15 cellular contexts compared by ENCODE assay signal in genomic region chr3:34256791-34257190, GRCh38.
A peak's percentile ranks its signal among the peaks of the same experiment; 100 is the strongest.
DNase-seq lines count a peak whose midpoint lies in the region; ATAC-seq and TF ChIP-seq lines count a peak whose summit lies in the region.
"Had no signal": no experiment of that assay in that cellular context is flagged by ENCODE, and none has a peak within 500 bp of the region (broad histone marks: within the 10 kb centered on the region; RNA-seq: fewer than 3 reads in every experiment).

No MANE protein-coding gene starts in this region.

- CTCF ChIA-PET in mammary epithelial cell (lab: Charles Lee; ENCODE audit: low non-redundant PET) = no interaction called here

- H3F3A ChIP-seq in Loucy (ENCODE audit: low read depth) = no peaks in the 10 kb centered on the region

- intact Hi-C loops in mammary epithelial cell (cut with micrococcal nuclease) = no loop called here

- H3K4me2 ChIP-seq in Loucy (ENCODE audit: low read depth, low read length, poor library complexity, severe bottlenecking) (no peak overlapping the region), neuronal stem cell (ENCODE audit: insufficient read depth, low read length, poor library complexity, severe bottlenecking) (no peak overlapping the region), mammary epithelial cell (ENCODE audit: insufficient read depth, low read depth, low read length) (no peak overlapping the region)

- H3K4me3 ChIP-seq in Loucy (ENCODE audit: low read length, poor library complexity, severe bottlenecking) (no peak overlapping the region), neuronal stem cell (ENCODE audit: low read length in 2 of 2) (no peak overlapping the region), mammary epithelial cell (replicated peaks in 1 of 3; ENCODE audit: insufficient read depth in 1 of 3, low read depth in 2 of 3, low read length in 3 of 3) (no peak overlapping the region)

- H3K27me3 ChIP-seq in Loucy (ENCODE audit: insufficient read depth, low read length, poor library complexity, severe bottlenecking) = no peaks in the 10 kb centered on the region
- no peaks in the 10 kb centered on the region for H3K27me3 ChIP-seq in neuronal stem cell (ENCODE audit: control insufficient read depth in 3 of 3, insufficient read depth in 3 of 3, low read depth in 1 of 3, low read length in 3 of 3)
- no peaks in the 10 kb centered on the region for H3K27me3 ChIP-seq in mammary epithelial cell (ENCODE audit: insufficient read depth, low read length)
- H3K27me3 ChIP-seq: BE2C had no signal

- H3K4me1 ChIP-seq in Loucy (ENCODE audit: insufficient read depth, low read length, poor library complexity, severe bottlenecking) (peaks cover 19% of the 10 kb centered on the region), neuronal stem cell (ENCODE audit: control insufficient read depth in 2 of 2, insufficient read depth in 1 of 2, low read depth in 1 of 2, low read length in 2 of 2) (peaks cover 29 to 54% of the 10 kb centered on the region in 2 donors), mammary epithelial cell (ENCODE audit: insufficient read depth, low read length) (no peaks in the 10 kb centered on the region)
- H3K4me1 ChIP-seq: BE2C had no signal

- no peaks in the 10 kb centered on the region for H4K20me1 ChIP-seq in Loucy (ENCODE audit: insufficient read depth, low read length, poor library complexity, severe bottlenecking)
- H4K20me1 ChIP-seq in mammary epithelial cell (ENCODE audit: insufficient read depth, low read length) = no peaks in the 10 kb centered on the region

- H3K9me3 ChIP-seq in Loucy (ENCODE audit: insufficient read depth, low read depth, low read length) (no peaks in the 10 kb centered on the region), neuronal stem cell (replicated peaks in 1 of 2; ENCODE audit: control insufficient read depth in 2 of 2, insufficient read depth in 1 of 2, low read depth in 1 of 2, low read length in 2 of 2) (no peaks in the 10 kb centered on the region), mammary epithelial cell (replicated peaks; ENCODE audit: insufficient read depth, low read length) (no peaks in the 10 kb centered on the region)
- H3K9me3 ChIP-seq: BE2C had no signal

- H2BK120ac ChIP-seq in neuronal stem cell (ENCODE audit: low read depth, low read length) = no peak overlapping the region

- H3K18ac ChIP-seq in neuronal stem cell (ENCODE audit: low read length) = no peak overlapping the region

- no peak overlapping the region for H2AK5ac ChIP-seq in neuronal stem cell (ENCODE audit: low read depth, low read length)

- H3K9me2 ChIP-seq in Loucy (replicated peaks; ENCODE audit: low read depth, low read length) = no peaks in the 10 kb centered on the region

- H2BK5ac ChIP-seq in neuronal stem cell (ENCODE audit: low read length) = no peak overlapping the region

- H3K79me2 ChIP-seq in Loucy (ENCODE audit: insufficient read depth, low read length) = no peaks in the 10 kb centered on the region
- no peaks in the 10 kb centered on the region for H3K79me2 ChIP-seq in mammary epithelial cell (ENCODE audit: insufficient read depth, low read length)

- H2BK15ac ChIP-seq in neuronal stem cell (ENCODE audit: low read length) = no peak overlapping the region

- H2BK12ac ChIP-seq in neuronal stem cell (ENCODE audit: low read length) = no peak overlapping the region

- dilution Hi-C loops in mammary epithelial cell (cut with HindIII; ENCODE audit: low sequenced_read_pairs) = no loop called here

- H3K23ac ChIP-seq in neuronal stem cell (ENCODE audit: low read depth, low read length, poor library complexity) = no peak overlapping the region

- H3K27ac ChIP-seq in neuronal stem cell (replicated peaks; ENCODE audit: low read length) (no peak overlapping the region), mammary epithelial cell (ENCODE audit: insufficient read depth, low read depth, low read length) (no peak overlapping the region)
- H3K27ac ChIP-seq: C4-2B, HL-60 had no signal

- in situ Hi-C loops in mammary epithelial cell (cut with MboI; ENCODE audit: low sequenced_read_pairs in 2 of 2) = no loop called here

- H3K4ac ChIP-seq in neuronal stem cell (ENCODE audit: low read length) = no peak overlapping the region

- BruUV-seq in mammary epithelial cell (replicated peaks; lab: Mats Ljungman, UMichigan) = no TSS peak

- TF ChIP-seq CTCF in Loucy (conservative IDR thresholded peaks at IDR 0.05; ENCODE audit: low read length) (no peak), mammary epithelial cell (conservative IDR thresholded peaks at IDR 0.05 in 1 of 2, IDR thresholded peaks at IDR 0.05 in 1 of 2; ENCODE audit: extremely low read depth in 1 of 2, insufficient read depth in 1 of 2, low read depth in 1 of 2, low read length in 2 of 2) (no peak)

- H3K14ac ChIP-seq in neuronal stem cell (ENCODE audit: low read length) = no peak overlapping the region

- H3K9ac ChIP-seq in Loucy (ENCODE audit: low read depth, low read length, poor library complexity, severe bottlenecking) (no peak overlapping the region), neuronal stem cell (ENCODE audit: low read depth, low read length, poor library complexity) (no peak overlapping the region), mammary epithelial cell (ENCODE audit: insufficient read depth, low read length) (no peak overlapping the region)

- ATAC-seq in HG03520 (IDR thresholded peaks at IDR 0.05; ENCODE audit: unreplicated experiment) (no peak), HG03442 (IDR thresholded peaks at IDR 0.05; ENCODE audit: unreplicated experiment) (no peak)

- no peaks in the 10 kb centered on the region for H3K79me1 ChIP-seq in neuronal stem cell (ENCODE audit: low read depth, low read length)

- H3K36me3 ChIP-seq in Loucy (ENCODE audit: insufficient read depth, low read length) (no peaks in the 10 kb centered on the region), neuronal stem cell (replicated peaks in 1 of 2; ENCODE audit: control insufficient read depth in 2 of 2, insufficient read depth in 2 of 2, low read length in 2 of 2) (no peaks in the 10 kb centered on the region), mammary epithelial cell (ENCODE audit: insufficient read depth, low read length) (no peaks in the 10 kb centered on the region)
- H3K36me3 ChIP-seq: BE2C had no signal

- DNase-seq in ecto neural progenitor cell (ENCODE audit: low spot score) = peak; percentile 63
- peak; percentile 35 for DNase-seq in neuronal stem cell (ENCODE audit: low spot score)
- no peak for DNase-seq in NCI-H1436 treated with DMSO at 0.1 percent for 48 hours (lab: John Stamatoyannopoulos, UW)
- DNase-seq in mammary epithelial cell = no peak
- DNase-seq: BE2C; CD4-positive, alpha-beta memory T cell; EL; GDM1; HCEC 1CT; HFFc6 had no signal

- H2AFZ ChIP-seq in Loucy (ENCODE audit: low read length) (0 out of 2 replicates have a peak overlapping the region, but pooled peaks have one; percentile 7), neuronal stem cell (ENCODE audit: low read length) (no peak overlapping the region), mammary epithelial cell (ENCODE audit: low read depth, low read length) (no peak overlapping the region)

- no peak overlapping the region for H4K91ac ChIP-seq in neuronal stem cell (ENCODE audit: low read depth, low read length, poor library complexity)

- no CpG with 5 or more reads among the region's 2 CpGs for WGBS in neuronal stem cell (ENCODE audit: extremely low coverage in 2 of 2, insufficient read length in 2 of 2, insufficient replicate concordance in 1 of 2), 2 donors
- WGBS in mammary epithelial cell (ENCODE audit: low coverage, missing lambda C conversion rate) = 33% methylated on average over 2 of the region's 2 CpGs

- no peak overlapping the region for H4K8ac ChIP-seq in neuronal stem cell (ENCODE audit: low read depth, low read length)

Comparison
In these comparisons a context has a peak if more than half of its experiments do, and no peak if none do; other contexts are left out.
1. DNase-seq: peak in ecto neural progenitor cell (single experiment) and neuronal stem cell (single experiment); none in NCI-H1436 treated with DMSO at 0.1 percent for 48 hours (single experiment) and mammary epithelial cell (single experiment).